ENCODE assay signal across 1 cellular context in genomic region chr14:69827560-69827959, GRCh38.
TF ChIP-seq lines count a peak whose summit lies in the region.

No MANE protein-coding gene starts in this region.

TF ChIP-seq in HCT116, 20 proteins besides CTCF, POLR2A, EP300 and RAD21:
- TF ChIP-seq SP1 (IDR thresholded peaks at IDR 0.05; ENCODE audit: low read depth), result peak; percentile 27; the same call in 1 of the 2 replicates
- no peak for TF ChIP-seq ZNF274 (IDR thresholded peaks at IDR 0.05; ENCODE audit: low read depth, low read length)
- no peak for TF ChIP-seq EGR1 (IDR thresholded peaks at IDR 0.05; ENCODE audit: low read depth)
- no peak for TF ChIP-seq ATF3 (IDR thresholded peaks at IDR 0.05)
- no peak for TF ChIP-seq SIN3A (IDR thresholded peaks at IDR 0.05; ENCODE audit: low read depth)
- TF ChIP-seq, protein P1, sequence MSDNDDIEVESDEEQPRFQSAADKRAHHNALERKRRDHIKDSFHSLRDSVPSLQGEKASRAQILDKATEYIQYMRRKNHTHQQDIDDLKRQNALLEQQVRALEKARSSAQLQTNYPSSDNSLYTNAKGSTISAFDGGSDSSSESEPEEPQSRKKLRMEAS (IDR thresholded peaks at IDR 0.05), result 0 out of 2 replicates have a peak, but pooled peaks have one; percentile 6
- no peak for TF ChIP-seq ZFX (IDR thresholded peaks at IDR 0.05)
- TF ChIP-seq CEBPB (IDR thresholded peaks at IDR 0.05; ENCODE audit: low read depth), result no peak
- TF ChIP-seq SRF (IDR thresholded peaks at IDR 0.05; ENCODE audit: low read depth), result no peak
- no peak for TF ChIP-seq TCF7L2 (IDR thresholded peaks at IDR 0.05; ENCODE audit: borderline replicate concordance, extremely low read depth, insufficient read depth, insufficient read length)
- TF ChIP-seq JUND (IDR thresholded peaks at IDR 0.05), result no peak
- no peak for TF ChIP-seq REST (IDR thresholded peaks at IDR 0.05; ENCODE audit: low read depth)
- no peak for TF ChIP-seq EZH2phosphoT487 (IDR thresholded peaks at IDR 0.05; ENCODE audit: borderline replicate concordance)
- peak; percentile 27; the same call in 1 of the 2 replicates for TF ChIP-seq FOSL1 (IDR thresholded peaks at IDR 0.05; ENCODE audit: low read depth)
TF ChIP-seq in HCT116: peak in this region for 3.
